Comparison of ENCODE assay signal across 13 cellular contexts in the genomic region with DNA sequence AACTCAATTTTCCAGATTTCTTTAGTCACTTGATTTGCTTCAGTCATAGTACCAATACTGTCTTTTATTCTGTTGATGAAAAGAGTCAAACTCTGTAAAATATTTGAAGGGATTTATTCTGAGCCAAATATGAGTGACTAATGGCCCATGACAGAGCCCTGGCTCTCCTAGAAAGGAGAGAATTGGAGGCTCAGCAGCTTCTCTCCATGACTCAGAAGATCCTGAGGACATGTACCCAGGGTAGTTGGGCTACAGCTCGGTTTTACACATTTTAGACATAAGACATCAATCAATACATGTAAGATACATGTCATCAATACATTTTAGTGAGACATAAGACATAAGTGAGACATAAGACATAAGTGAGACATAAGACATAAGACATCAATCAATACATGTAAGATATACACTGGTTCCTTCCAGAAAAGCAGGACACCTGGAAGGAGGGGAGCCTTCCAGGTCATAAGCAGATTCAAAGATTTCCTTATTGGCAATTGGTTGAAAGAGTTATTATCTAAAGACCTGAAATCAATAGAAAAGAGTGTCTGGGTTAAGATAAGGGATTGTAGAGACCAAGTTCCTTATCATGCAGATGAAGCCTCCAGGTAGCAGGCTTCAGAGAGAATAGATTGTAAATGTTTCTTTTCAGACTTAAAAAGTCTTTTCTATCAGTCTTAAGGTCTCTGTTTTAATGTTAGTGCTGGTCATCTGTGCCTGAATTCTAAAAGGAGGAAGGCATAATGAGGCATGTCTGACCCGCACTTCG.
DNase-seq lines count a peak whose midpoint lies in the region; ATAC-seq, FAIRE-seq and TF ChIP-seq lines count a peak whose summit lies in the region.
"Had no signal": no experiment of that assay in that cellular context is flagged by ENCODE, and none has a peak within 500 bp of the region (broad histone marks: within the 10 kb centered on the region; RNA-seq: fewer than 3 reads in every experiment).

No MANE protein-coding gene starts in this region.

- H3K27ac ChIP-seq in osteoblast (ENCODE audit: low read depth, low read length), result no peak overlapping the region
- H3K27ac ChIP-seq: parathyroid adenoma had no signal

- no peak for FAIRE-seq in D721Med (lab: Jason Lieb, UNC)

- H3K4me3 ChIP-seq in osteoblast (ENCODE audit: insufficient read depth, low read length), result no peak overlapping the region

- peak; percentile 74 for ATAC-seq in esophagus mucosa
- no peak for ATAC-seq in GM21737 (IDR thresholded peaks at IDR 0.05; ENCODE audit: unreplicated experiment)

- H3K4me1 ChIP-seq in osteoblast (ENCODE audit: insufficient read depth, low read length), result peaks cover 39% of the 10 kb centered on the region
- H3K4me1 ChIP-seq: parathyroid adenoma had no signal

- H3K36me3 ChIP-seq in osteoblast (ENCODE audit: insufficient read depth, low read length), result no peaks in the 10 kb centered on the region

- no peak overlapping the region for H2AFZ ChIP-seq in osteoblast (ENCODE audit: low read length)
- H2AFZ ChIP-seq: parathyroid adenoma had no signal

- no peaks in the 10 kb centered on the region for H3K9me3 ChIP-seq in osteoblast (ENCODE audit: low read depth, low read length)

- no peaks in the 10 kb centered on the region for H3K27me3 ChIP-seq in osteoblast (ENCODE audit: insufficient read depth, low read length)

- DNase-seq in GM04503 (ENCODE audit: low read depth), result peak; percentile 36
- DNase-seq in NCI-H446 treated with DMSO at 0.1 percent for 48 hours (lab: John Stamatoyannopoulos, UW), result peak; percentile 75
- peak; percentile 84 for DNase-seq in osteoblast (ENCODE audit: insufficient read length, low spot score, missing footprints)
- no peak for DNase-seq in D721Med (ENCODE audit: insufficient read length, low spot score)
- DNase-seq in NCI-H748 treated with DMSO at 0.1 percent for 48 hours (lab: John Stamatoyannopoulos, UW), result no peak
- DNase-seq in NCI-H2107 treated with DMSO at 0.1 percent for 48 hours (lab: John Stamatoyannopoulos, UW; ENCODE audit: unreplicated experiment), result no peak
- DNase-seq: CD4-positive, alpha-beta memory T cell; hippocampal formation; NCI-H2081 treated with DMSO at 0.1 percent for 48 hours; stimulated activated naive CD4-positive, alpha-beta T cell had no signal

- no peak overlapping the region for H3K4me2 ChIP-seq in osteoblast (ENCODE audit: insufficient read depth, low read length)

- H4K20me1 ChIP-seq in osteoblast (ENCODE audit: insufficient read depth, low read length), result no peaks in the 10 kb centered on the region

- H3K79me2 ChIP-seq in osteoblast (ENCODE audit: insufficient read depth, low read length), result no peaks in the 10 kb centered on the region
- H3K79me2 ChIP-seq: parathyroid adenoma had no signal

- TF ChIP-seq CTCF in osteoblast (IDR thresholded peaks at IDR 0.05; ENCODE audit: extremely low read depth, low read depth, low read length) (no peak), D721Med (IDR thresholded peaks at IDR 0.05; ENCODE audit: insufficient read depth, missing control alignments) (no peak)

Comparison
In these comparisons a context has a peak if more than half of its experiments do, and no peak if none do; other contexts are left out.
1. DNase-seq: peak in GM04503 (single experiment), NCI-H446 treated with DMSO at 0.1 percent for 48 hours (single experiment) and osteoblast (single experiment); none in D721Med (single experiment), NCI-H748 treated with DMSO at 0.1 percent for 48 hours (single experiment) and NCI-H2107 treated with DMSO at 0.1 percent for 48 hours (single experiment).